13 cellular contexts compared by ENCODE assay signal in genomic region chr18:59143441-59143840, GRCh38. TPM values are rescaled to one million over a fixed set of nuclear protein-coding genes. Genes with fewer than 3 reads are reported as not detected.
DNase-seq lines count a peak whose midpoint lies in the region; ATAC-seq, FAIRE-seq and TF ChIP-seq lines count a peak whose summit lies in the region.
"Had no signal": no experiment of that assay in that cellular context is flagged by ENCODE, and none has a peak within 500 bp of the region (broad histone marks: within the 10 kb centered on the region; RNA-seq: fewer than 3 reads in every experiment).

No MANE protein-coding gene starts in this region.

- peaks cover 28% of the 10 kb centered on the region for H3K79me2 ChIP-seq in astrocyte (ENCODE audit: insufficient read depth, low read length)

- H3K27me3 ChIP-seq in BLaER1 (no peaks in the 10 kb centered on the region), astrocyte (ENCODE audit: insufficient read depth, low read length) (no peaks in the 10 kb centered on the region), esophagus squamous epithelium (no peaks in the 10 kb centered on the region)

- no peak overlapping the region for H3K4me3 Mint-ChIP-seq in astrocyte (ENCODE audit: unreplicated experiment)

- H3K36me3 ChIP-seq in BLaER1 = no peaks in the 10 kb centered on the region
- H3K36me3 ChIP-seq in astrocyte (ENCODE audit: insufficient read depth, low read length) = no peaks in the 10 kb centered on the region
- H3K36me3 ChIP-seq in esophagus squamous epithelium = no peaks in the 10 kb centered on the region
- H3K36me3 ChIP-seq: neutrophil had no signal

- intact Hi-C loops in esophagus squamous epithelium (cut with DNase I) = no loop called here

- H3K9me3 Mint-ChIP-seq in astrocyte (ENCODE audit: unreplicated experiment) = no peaks in the 10 kb centered on the region

- no peaks in the 10 kb centered on the region for H3K36me3 Mint-ChIP-seq in astrocyte (ENCODE audit: low read depth, unreplicated experiment)

- H3K9me3 ChIP-seq in BLaER1 = no peaks in the 10 kb centered on the region
- H3K9me3 ChIP-seq in astrocyte (ENCODE audit: insufficient read depth, low read depth, low read length) = no peaks in the 10 kb centered on the region
- H3K9me3 ChIP-seq in esophagus squamous epithelium = no peaks in the 10 kb centered on the region
- H3K9me3 ChIP-seq: Caco-2, neutrophil had no signal

- DNase-seq in GM12864 (ENCODE audit: low read depth) = no peak
- no peak for DNase-seq in astrocyte (ENCODE audit: low read depth)
- DNase-seq in stimulated activated CD4-positive, alpha-beta T cell treated with anti-CD3 and anti-CD28 coated beads, Interleukin-15, amount 100 ng/mL, for 24 hours = no peak
- DNase-seq in activated CD4-positive, CD25-positive, alpha-beta regulatory T cell (lab: John Stamatoyannopoulos, UW) = no peak
- DNase-seq in esophagus squamous epithelium (lab: John Stamatoyannopoulos, UW) = no peak
- no peak for DNase-seq in NCI-H2196 treated with DMSO at 0.1 percent for 48 hours (lab: John Stamatoyannopoulos, UW; ENCODE audit: unreplicated experiment)
- DNase-seq: Caco-2; caudate nucleus; stimulated activated CD4-positive, alpha-beta T cell treated with anti-CD3 and anti-CD28 coated beads, Interleukin-1b, Interleukin-23, amount 100 ng/mL, for 48 hours; substantia nigra had no signal

- no peak overlapping the region for H3K27ac ChIP-seq in BLaER1
- H3K27ac ChIP-seq in astrocyte (ENCODE audit: low read depth, low read length) = no peak overlapping the region
- H3K27ac ChIP-seq in esophagus squamous epithelium = no peak overlapping the region
- H3K27ac ChIP-seq: neutrophil had no signal

- H3K9ac ChIP-seq in BLaER1 (no peak overlapping the region), astrocyte (ENCODE audit: low read length) (no peak overlapping the region)

- H3K4me1 Mint-ChIP-seq in astrocyte (ENCODE audit: low read depth, unreplicated experiment) = peaks cover 4% of the 10 kb centered on the region

- TF ChIP-seq CTCF in GM12864 (IDR thresholded peaks at IDR 0.05; ENCODE audit: low read depth, low read length, missing control alignments) = no peak
- TF ChIP-seq CTCF in astrocyte (IDR thresholded peaks at IDR 0.05; ENCODE audit: insufficient read depth, low read depth, low read length) = no peak
- no peak for TF ChIP-seq CTCF in esophagus squamous epithelium (IDR thresholded peaks at IDR 0.05)

- TF ChIP-seq POLR2A in esophagus squamous epithelium (IDR thresholded peaks at IDR 0.05) = no peak

- H3K4me3 ChIP-seq in BLaER1 (no peak overlapping the region), GM12864 (ENCODE audit: low read depth, low read length) (peak overlapping the region; percentile 74; the same call in 1 of the 2 replicates), astrocyte (ENCODE audit: insufficient read depth, low read depth, low read length) (no peak overlapping the region), esophagus squamous epithelium (no peak overlapping the region)

- no peaks in the 10 kb centered on the region for H3K27me3 Mint-ChIP-seq in astrocyte (ENCODE audit: low read depth, unreplicated experiment)

- 29 to 35% methylated on average over 3 of the region's 3 CpGs for WGBS in esophagus squamous epithelium, 2 donors

- H3K4me1 ChIP-seq in BLaER1 (peaks cover 37% of the 10 kb centered on the region), astrocyte (ENCODE audit: insufficient read depth, low read length) (peaks cover 7% of the 10 kb centered on the region), esophagus squamous epithelium (peaks cover 10 to 32% (median 14%) of the 10 kb centered on the region in 3 donors)
- H3K4me1 ChIP-seq: Caco-2 had no signal

- H3K4me2 ChIP-seq in BLaER1 (peak overlapping the region; percentile 45), astrocyte (ENCODE audit: low read length) (peak overlapping the region; percentile 28)

- H4K20me1 ChIP-seq in BLaER1 (peaks cover 45% of the 10 kb centered on the region; the same call in 1 of the 2 replicates), astrocyte (ENCODE audit: insufficient read depth, low read length) (peaks cover 49% of the 10 kb centered on the region)

- no peak for FAIRE-seq in astrocyte (lab: Jason Lieb, UNC)

- H2AFZ ChIP-seq in astrocyte (ENCODE audit: low read depth, low read length) = no peak overlapping the region

- H3K27ac Mint-ChIP-seq in astrocyte (ENCODE audit: unreplicated experiment) = no peak overlapping the region

- ATAC-seq in HG03565 (IDR thresholded peaks at IDR 0.05; ENCODE audit: unreplicated experiment) = peak; percentile 9

RNA-seq across cellular contexts. Expression of gene SEC11C, which starts 3.8 kb away (rescaled TPM):
- total RNA-seq in astrocyte (38.0 and 39.9 TPM in 2 replicates), esophagus squamous epithelium (10 to 100 TPM; 29.6 to 61.8 (median 31.7) TPM)
